ENCODE assay signal across 10 cellular contexts in genomic region chr6:131948692-131949614, GRCh38. TPM values are rescaled to one million over a fixed set of nuclear protein-coding genes. Genes with fewer than 3 reads are reported as not detected.
DNase-seq lines count a peak whose midpoint lies in the region; ATAC-seq and TF ChIP-seq lines count a peak whose summit lies in the region.
"Had no signal": no experiment of that assay in that cellular context is flagged by ENCODE, and none has a peak within 500 bp of the region (broad histone marks: within the 10 kb centered on the region; RNA-seq: fewer than 3 reads in every experiment).

No MANE protein-coding gene starts in this region.

- H3K4me2 ChIP-seq in neural progenitor cell, result peak overlapping the region; percentile 92

- H3K4me3 Mint-ChIP-seq in neural progenitor cell, result peak overlapping the region; percentile 92

- peaks cover 16% of the 10 kb centered on the region for H3K36me3 Mint-ChIP-seq in neural progenitor cell

- H3K9me3 ChIP-seq in AG04450 (ENCODE audit: control insufficient read depth, insufficient read depth, low read length) (no peaks in the 10 kb centered on the region), RWPE2 (ENCODE audit: severe bottlenecking) (no peaks in the 10 kb centered on the region), neural progenitor cell (ENCODE audit: low read depth) (no peaks in the 10 kb centered on the region)

- H3K4me3 ChIP-seq in AG04450 (ENCODE audit: low read depth, low read length), result peak overlapping the region; percentile 98
- no peak overlapping the region for H3K4me3 ChIP-seq in RWPE2 (ENCODE audit: severe bottlenecking)
- H3K4me3 ChIP-seq in fibroblast of pulmonary artery (replicated peaks; ENCODE audit: low read depth, low read length), result peak overlapping the region; percentile 75
- H3K4me3 ChIP-seq in neural progenitor cell, result peak overlapping the region; percentile 87

- peak overlapping the region; percentile 97 for H3K27ac ChIP-seq in AG04450 (ENCODE audit: low read depth, low read length)
- H3K27ac ChIP-seq in RWPE2 (ENCODE audit: poor library complexity, severe bottlenecking), result peak overlapping the region; percentile 88
- no peak overlapping the region for H3K27ac ChIP-seq in neural progenitor cell

- ATAC-seq in RWPE2 (ENCODE audit: low read depth) (peak; percentile 4; the same call in 2 of the 3 replicates), GM18858 (IDR thresholded peaks at IDR 0.05; ENCODE audit: unreplicated experiment) (no peak)

- H3K4me1 ChIP-seq in RWPE2 (ENCODE audit: insufficient read depth, poor library complexity, severe bottlenecking) (peaks cover 23% of the 10 kb centered on the region), neural progenitor cell (peaks cover 25% of the 10 kb centered on the region)

- no peak overlapping the region for H3K9ac ChIP-seq in neural progenitor cell

- H3K4me1 Mint-ChIP-seq in neural progenitor cell, result peaks cover 52% of the 10 kb centered on the region

- H3K36me3 ChIP-seq in RWPE2 (ENCODE audit: low read depth) (peaks cover 25% of the 10 kb centered on the region), neural progenitor cell (no peaks in the 10 kb centered on the region)

- H3F3A ChIP-seq in neural progenitor cell (ENCODE audit: low read depth), result peaks cover 18% of the 10 kb centered on the region

- CTCF ChIA-PET in AG04450 (lab: Charles Lee), result interaction anchor here (0.6 to 2.4 kb wide), 7 partner anchors 34 to 331 kb away, joined by 3 to 10 read pairs (median 4); no protein-coding TSS in a partner anchor

- no peak for TF ChIP-seq CTCF in AG04450 (IDR thresholded peaks at IDR 0.05; ENCODE audit: low read depth, low read length)
- TF ChIP-seq CTCF in RWPE2 (IDR thresholded peaks at IDR 0.05; ENCODE audit: poor library complexity, severe bottlenecking), result no peak
- no peak for TF ChIP-seq CTCF in fibroblast of pulmonary artery (IDR thresholded peaks at IDR 0.05; ENCODE audit: low read length, missing control alignments)
- no peak for TF ChIP-seq CTCF in neural progenitor cell (IDR thresholded peaks at IDR 0.05)

- H3K79me2 ChIP-seq in neural progenitor cell (ENCODE audit: low read depth), result peaks cover 48% of the 10 kb centered on the region

- POLR2A ChIA-PET in AG04450 (lab: Yijun Ruan, JAX), result interaction anchor here (0.6 to 4.0 kb wide), 14 partner anchors 11 to 564 kb away, joined by 3 to 98 read pairs (median 4); partner anchors contain the start of gene STX7

- H3K9me3 Mint-ChIP-seq in neural progenitor cell, result no peaks in the 10 kb centered on the region
- H3K9me3 Mint-ChIP-seq: T-helper 1 cell treated with Interleukin-12 subunit alpha and Interleukin-12 subunit beta and Interleukin-4 antibody, amounts not matched to agents 30 μg/mL and 1 μg/mL, for 36 hours had no signal

- H4K20me1 ChIP-seq in neural progenitor cell (ENCODE audit: low read depth), result peaks cover 24% of the 10 kb centered on the region

- no peaks in the 10 kb centered on the region for H3K27me3 ChIP-seq in AG04450 (ENCODE audit: control insufficient read depth, insufficient read depth, low read length)
- no peaks in the 10 kb centered on the region for H3K27me3 ChIP-seq in RWPE2 (ENCODE audit: insufficient read depth, poor library complexity, severe bottlenecking)
- H3K27me3 ChIP-seq in neural progenitor cell, result no peaks in the 10 kb centered on the region

- peaks cover 3% of the 10 kb centered on the region for H3K27me3 Mint-ChIP-seq in neural progenitor cell (ENCODE audit: insufficient read depth, low read depth)

- DNase-seq in AG04450 (ENCODE audit: low read depth, low spot score) (peak; percentile 74), RWPE2 (ENCODE audit: low spot score) (no peak), fibroblast of pulmonary artery (ENCODE audit: low read depth) (peak; percentile 93), neural progenitor cell (ENCODE audit: low spot score) (no peak), NCI-H2081 (lab: John Stamatoyannopoulos, UW) (no peak), AG20443 (ENCODE audit: low spot score) (no peak), OCI-M2 (lab: John Stamatoyannopoulos, UW; ENCODE audit: unreplicated experiment) (no peak)
- DNase-seq: DND-41 had no signal

- H3K27ac Mint-ChIP-seq in neural progenitor cell, result peak overlapping the region; percentile 64
- H3K27ac Mint-ChIP-seq: T-helper 1 cell treated with Interleukin-12 subunit alpha and Interleukin-12 subunit beta and Interleukin-4 antibody, amounts not matched to agents 30 μg/mL and 1 μg/mL, for 36 hours had no signal

- no peak overlapping the region for H2AFZ ChIP-seq in neural progenitor cell (replicated peaks)

RNA-seq across cellular contexts. Expression of gene CCN2, which starts 2.2 kb away (rescaled TPM):
- 768 and 955 TPM in 2 replicates for polyA plus RNA-seq in AG04450 (2011; rRNA removed)
- 515 and 518 TPM in 2 replicates for polyA minus RNA-seq in AG04450 (2011; rRNA and poly(A)+ RNA removed)
- 46.7 and 54.5 TPM in 2 replicates for total RNA-seq in neural progenitor cell (ENCODE audit: low replicate concordance)

Comparison
In these comparisons a context has a peak if more than half of its experiments do, and no peak if none do; other contexts are left out.
1. DNase-seq: peak in AG04450 (single experiment) and fibroblast of pulmonary artery (single experiment); none in RWPE2 (single experiment), neural progenitor cell (single experiment), NCI-H2081 (0 of 2), AG20443 (single experiment) and OCI-M2 (single experiment).